Comparison of ENCODE assay signal across 1 cellular context in the genomic region with DNA sequence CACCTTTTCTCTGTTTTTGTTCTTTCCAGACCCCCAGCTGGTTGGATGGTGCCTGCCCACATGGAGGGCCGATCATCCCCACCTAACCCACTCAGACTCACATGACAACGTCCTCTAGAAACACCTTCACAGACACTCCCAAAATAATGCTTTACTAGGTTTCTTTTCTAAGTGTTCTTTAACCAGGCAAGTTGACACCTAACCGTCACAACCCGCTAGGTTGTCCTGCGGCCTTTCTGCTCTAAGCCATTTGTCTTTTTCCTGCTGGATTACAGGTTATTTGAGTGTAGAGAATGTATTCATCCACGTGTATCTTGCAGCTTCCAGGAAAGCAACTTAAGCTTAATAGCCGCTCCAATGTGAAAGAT.
TF ChIP-seq lines count a peak whose summit lies in the region.

No MANE protein-coding gene starts in this region.

TF ChIP-seq in HepG2, 621 proteins besides CTCF, POLR2A, EP300 and RAD21 (continued from another document):
- TF ChIP-seq, protein P1, sequence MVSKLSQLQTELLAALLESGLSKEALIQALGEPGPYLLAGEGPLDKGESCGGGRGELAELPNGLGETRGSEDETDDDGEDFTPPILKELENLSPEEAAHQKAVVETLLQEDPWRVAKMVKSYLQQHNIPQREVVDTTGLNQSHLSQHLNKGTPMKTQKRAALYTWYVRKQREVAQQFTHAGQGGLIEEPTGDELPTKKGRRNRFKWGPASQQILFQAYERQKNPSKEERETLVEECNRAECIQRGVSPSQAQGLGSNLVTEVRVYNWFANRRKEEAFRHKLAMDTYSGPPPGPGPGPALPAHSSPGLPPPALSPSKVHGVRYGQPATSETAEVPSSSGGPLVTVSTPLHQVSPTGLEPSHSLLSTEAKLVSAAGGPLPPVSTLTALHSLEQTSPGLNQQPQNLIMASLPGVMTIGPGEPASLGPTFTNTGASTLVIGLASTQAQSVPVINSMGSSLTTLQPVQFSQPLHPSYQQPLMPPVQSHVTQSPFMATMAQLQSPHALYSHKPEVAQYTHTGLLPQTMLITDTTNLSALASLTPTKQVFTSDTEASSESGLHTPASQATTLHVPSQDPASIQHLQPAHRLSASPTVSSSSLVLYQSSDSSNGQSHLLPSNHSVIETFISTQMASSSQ (IDR thresholded peaks at IDR 0.05; ENCODE audit: low read depth) = 0 out of 2 replicates have a peak, but pooled peaks have one; percentile 5
- TF ChIP-seq, protein P1 (CRISPR knock-in tag; IDR thresholded peaks at IDR 0.05; ENCODE audit: borderline replicate concordance) = no peak; the same call in 1 of the 2 replicates
- TF ChIP-seq, protein P2, sequence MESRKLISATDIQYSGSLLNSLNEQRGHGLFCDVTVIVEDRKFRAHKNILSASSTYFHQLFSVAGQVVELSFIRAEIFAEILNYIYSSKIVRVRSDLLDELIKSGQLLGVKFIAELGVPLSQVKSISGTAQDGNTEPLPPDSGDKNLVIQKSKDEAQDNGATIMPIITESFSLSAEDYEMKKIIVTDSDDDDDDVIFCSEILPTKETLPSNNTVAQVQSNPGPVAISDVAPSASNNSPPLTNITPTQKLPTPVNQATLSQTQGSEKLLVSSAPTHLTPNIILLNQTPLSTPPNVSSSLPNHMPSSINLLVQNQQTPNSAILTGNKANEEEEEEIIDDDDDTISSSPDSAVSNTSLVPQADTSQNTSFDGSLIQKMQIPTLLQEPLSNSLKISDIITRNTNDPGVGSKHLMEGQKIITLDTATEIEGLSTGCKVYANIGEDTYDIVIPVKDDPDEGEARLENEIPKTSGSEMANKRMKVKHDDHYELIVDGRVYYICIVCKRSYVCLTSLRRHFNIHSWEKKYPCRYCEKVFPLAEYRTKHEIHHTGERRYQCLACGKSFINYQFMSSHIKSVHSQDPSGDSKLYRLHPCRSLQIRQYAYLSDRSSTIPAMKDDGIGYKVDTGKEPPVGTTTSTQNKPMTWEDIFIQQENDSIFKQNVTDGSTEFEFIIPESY (CRISPR knock-in tag; IDR thresholded peaks at IDR 0.05) = peak; percentile 80
- TF ChIP-seq MYC (CRISPR knock-in tag; IDR thresholded peaks at IDR 0.05; ENCODE audit: borderline replicate concordance) (no peak), SYNCRIP (IDR thresholded peaks at IDR 0.05; ENCODE audit: insufficient read depth, low read depth, low read length) (no peak), POLR2AphosphoS2 (IDR thresholded peaks at IDR 0.05; ENCODE audit: low read depth, low read length) (no peak), ZNF782 (CRISPR knock-in tag; IDR thresholded peaks at IDR 0.05; ENCODE audit: borderline replicate concordance) (0 out of 2 replicates have a peak, but pooled peaks have one; percentile 6), ZNF766 (CRISPR knock-in tag; IDR thresholded peaks at IDR 0.05; ENCODE audit: borderline replicate concordance) (peak; percentile 5; the same call in 1 of the 2 replicates), TCF12 (IDR thresholded peaks at IDR 0.05) (no peak), TCF12 (CRISPR knock-in tag; IDR thresholded peaks at IDR 0.05) (no peak)
- TF ChIP-seq, protein P3, sequence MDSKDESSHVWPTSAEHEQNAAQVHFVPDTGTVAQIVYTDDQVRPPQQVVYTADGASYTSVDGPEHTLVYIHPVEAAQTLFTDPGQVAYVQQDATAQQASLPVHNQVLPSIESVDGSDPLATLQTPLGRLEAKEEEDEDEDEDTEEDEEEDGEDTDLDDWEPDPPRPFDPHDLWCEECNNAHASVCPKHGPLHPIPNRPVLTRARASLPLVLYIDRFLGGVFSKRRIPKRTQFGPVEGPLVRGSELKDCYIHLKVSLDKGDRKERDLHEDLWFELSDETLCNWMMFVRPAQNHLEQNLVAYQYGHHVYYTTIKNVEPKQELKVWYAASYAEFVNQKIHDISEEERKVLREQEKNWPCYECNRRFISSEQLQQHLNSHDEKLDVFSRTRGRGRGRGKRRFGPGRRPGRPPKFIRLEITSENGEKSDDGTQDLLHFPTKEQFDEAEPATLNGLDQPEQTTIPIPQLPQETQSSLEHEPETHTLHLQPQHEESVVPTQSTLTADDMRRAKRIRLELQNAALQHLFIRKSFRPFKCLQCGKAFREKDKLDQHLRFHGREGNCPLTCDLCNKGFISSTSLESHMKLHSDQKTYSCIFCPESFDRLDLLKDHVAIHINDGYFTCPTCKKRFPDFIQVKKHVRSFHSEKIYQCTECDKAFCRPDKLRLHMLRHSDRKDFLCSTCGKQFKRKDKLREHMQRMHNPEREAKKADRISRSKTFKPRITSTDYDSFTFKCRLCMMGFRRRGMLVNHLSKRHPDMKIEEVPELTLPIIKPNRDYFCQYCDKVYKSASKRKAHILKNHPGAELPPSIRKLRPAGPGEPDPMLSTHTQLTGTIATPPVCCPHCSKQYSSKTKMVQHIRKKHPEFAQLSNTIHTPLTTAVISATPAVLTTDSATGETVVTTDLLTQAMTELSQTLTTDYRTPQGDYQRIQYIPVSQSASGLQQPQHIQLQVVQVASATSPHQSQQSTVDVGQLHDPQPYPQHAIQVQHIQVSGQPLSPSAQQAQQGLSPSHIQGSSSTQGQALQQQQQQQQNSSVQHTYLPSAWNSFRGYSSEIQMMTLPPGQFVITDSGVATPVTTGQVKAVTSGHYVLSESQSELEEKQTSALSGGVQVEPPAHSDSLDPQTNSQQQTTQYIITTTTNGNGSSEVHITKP (CRISPR knock-in tag; IDR thresholded peaks at IDR 0.05; ENCODE audit: low read depth) = no peak
